ENCODE assay signal across 8 cellular contexts in genomic region chr17:43211480-43212402, GRCh38. TPM values are rescaled to one million over a fixed set of nuclear protein-coding genes. Genes with fewer than 3 reads are reported as not detected.
A peak's percentile ranks its signal among the peaks of the same experiment; 100 is the strongest.
DNase-seq lines count a peak whose midpoint lies in the region; ATAC-seq and TF ChIP-seq lines count a peak whose summit lies in the region.

Gene TMEM106A, plus strand, starts transcription at chr17:43211875. Its CDS starts 1,167 bp downstream, at chr17:43213042.

- peak within 1 kb of the TSS; percentile 91 for H3K4me3 Mint-ChIP-seq in central memory CD8-positive, alpha-beta T cell

- no peaks in the 10 kb centered on the region for H3K9me3 Mint-ChIP-seq in central memory CD8-positive, alpha-beta T cell

- peak; percentile 41 for TF ChIP-seq CTCF in kidney epithelial cell (IDR thresholded peaks at IDR 0.05; ENCODE audit: insufficient read depth, low read length, poor library complexity, severe bottlenecking)

- peak within 1 kb of the TSS; percentile 96 for H3K27ac Mint-ChIP-seq in central memory CD8-positive, alpha-beta T cell (ENCODE audit: low read depth)

- no peaks in the 10 kb centered on the region for H3K27me3 ChIP-seq in kidney epithelial cell (ENCODE audit: control insufficient read depth, insufficient read depth, low read length)

- peaks cover 29% of the 10 kb centered on the region for H3K4me1 Mint-ChIP-seq in central memory CD8-positive, alpha-beta T cell

- ATAC-seq in GM21528 (IDR thresholded peaks at IDR 0.05; ENCODE audit: low FRiP score, unreplicated experiment) = peak; percentile 67
- peak; percentile 93 for ATAC-seq in central memory CD8-positive, alpha-beta T cell (replicated peaks; ENCODE audit: extremely low read depth, poor library complexity, severe bottlenecking)

- DNase-seq in DMS53 (lab: John Stamatoyannopoulos, UW) (peak; percentile 91), Kasumi-1 (lab: John Stamatoyannopoulos, UW) (peak; percentile 85 to 88), kidney epithelial cell (ENCODE audit: low read depth) (peak; percentile 49), cerebellar cortex (ENCODE audit: low spot score) (no peak)
- peak; percentile 52 for DNase-seq in activated CD4-positive, CD25-positive, alpha-beta regulatory T cell treated with anti-CD3 and anti-CD28 coated beads, Interleukin-2, amount 50 U/mL, for 16 hours (ENCODE audit: low read depth, low spot score)
- peak; percentile 56 to 61 for DNase-seq in central memory CD8-positive, alpha-beta T cell (ENCODE audit: low spot score in 2 of 2)
- peak; percentile 43 to 44 for DNase-seq in stimulated activated CD4-positive, alpha-beta T cell treated with anti-CD3 and anti-CD28 coated beads, Interleukin-1b, Interleukin-23, amount 100 ng/mL, for 1 hour (ENCODE audit: low read depth in 2 of 2)

- H3K36me3 ChIP-seq in kidney epithelial cell (ENCODE audit: control insufficient read depth, insufficient read depth, low read length) = peaks cover 2% of the 10 kb centered on the region

- peak within 1 kb of the TSS; percentile 48 for H3K4me3 ChIP-seq in kidney epithelial cell (ENCODE audit: low read depth, low read length)

- peaks cover 22% of the 10 kb centered on the region for H3K36me3 Mint-ChIP-seq in central memory CD8-positive, alpha-beta T cell (ENCODE audit: insufficient read depth)

- H3K27me3 Mint-ChIP-seq in central memory CD8-positive, alpha-beta T cell = no peaks in the 10 kb centered on the region

RNA-seq across cellular contexts. Expression of gene TMEM106A, which starts in this region (rescaled TPM):
- total RNA-seq in kidney epithelial cell = 4.0 and 5.6 TPM in 2 replicates
